Comparison of ENCODE assay signal across 28 cellular contexts in the genomic region with DNA sequence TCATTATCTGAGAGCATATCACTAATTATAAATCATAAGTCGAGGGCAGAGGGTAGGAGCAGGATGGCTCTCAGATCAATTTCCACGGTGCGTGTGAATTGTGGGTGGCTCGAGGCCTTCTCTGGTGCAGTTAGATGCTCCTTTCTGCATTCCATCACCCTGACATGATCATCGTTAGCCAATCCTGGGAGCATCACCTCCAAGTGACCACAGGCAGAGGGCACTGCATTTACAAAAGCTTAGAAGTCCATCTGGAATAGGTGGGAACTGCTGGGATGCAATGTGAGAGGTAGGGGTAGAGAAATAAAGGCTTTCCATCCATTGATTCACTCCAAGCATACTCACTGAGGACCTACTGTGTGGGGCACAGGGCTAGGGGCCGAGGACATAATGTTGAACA.
"Had no signal": no experiment of that assay in that cellular context is flagged by ENCODE, and none has a peak within 500 bp of the region (broad histone marks: within the 10 kb centered on the region; RNA-seq: fewer than 3 reads in every experiment).

No MANE protein-coding gene starts in this region.

- H3K36me3 Mint-ChIP-seq: naive B cell; natural killer cell treated with Interleukin-12 subunit alpha and Interleukin-12 subunit beta and Interleukin-15 and Interleukin-18, amount 100 ng/mL, for 72 hours; stimulated activated effector memory CD8-positive, alpha-beta T cell treated with anti-CD3 and anti-CD28 coated beads, Interleukin-12 subunit alpha, Interleukin-12 subunit beta, amount 100 ng/mL, for 72 hours had no signal

- H3K27ac Mint-ChIP-seq: naive B cell; natural killer cell treated with Interleukin-12 subunit alpha and Interleukin-12 subunit beta and Interleukin-15 and Interleukin-18, amount 100 ng/mL, for 72 hours; progenitor cell of endocrine pancreas; stimulated activated effector memory CD8-positive, alpha-beta T cell treated with anti-CD3 and anti-CD28 coated beads, Interleukin-12 subunit alpha, Interleukin-12 subunit beta, amount 100 ng/mL, for 72 hours had no signal

- H3K9me3 Mint-ChIP-seq: neural crest cell had no signal

- H3K4me3 Mint-ChIP-seq: natural killer cell treated with Interleukin-12 subunit alpha and Interleukin-12 subunit beta and Interleukin-15 and Interleukin-18, amount 100 ng/mL, for 72 hours; neural crest cell; stimulated activated effector memory CD8-positive, alpha-beta T cell treated with anti-CD3 and anti-CD28 coated beads, Interleukin-12 subunit alpha, Interleukin-12 subunit beta, amount 100 ng/mL, for 72 hours had no signal

- DNase-seq: colonic mucosa; dermis blood vessel endothelial cell; effector memory CD4-positive, alpha-beta T cell; erythroblast; esophagus squamous epithelium; foreskin melanocyte; glutamatergic neuron; heart right ventricle; hippocampal formation; kidney glomerular epithelial cell; left colon; left ventricle myocardium superior; lower lobe of right lung; mucosa of descending colon; naive B cell; stimulated activated CD4-positive, alpha-beta T cell treated with anti-CD3 and anti-CD28 coated beads, Interleukin-12 subunit alpha, Interleukin-12 subunit beta, amount 100 ng/mL, for 4 hours; stimulated activated CD4-positive, alpha-beta T cell treated with anti-CD3 and anti-CD28 coated beads, Interleukin-1b, Interleukin-23, amount 100 ng/mL, for 48 hours; stimulated activated CD4-positive, alpha-beta T cell treated with anti-CD3 and anti-CD28 coated beads, Interleukin-4, amount 100 ng/mL, for 24 hours; stimulated activated naive CD4-positive, alpha-beta T cell treated with Interleukin-2 at 50 U/mL for 16 hours; stomach; thyroid gland; upper lobe of right lung; uterus had no signal

- H3K27me3 Mint-ChIP-seq: natural killer cell treated with Interleukin-12 subunit alpha and Interleukin-12 subunit beta and Interleukin-15 and Interleukin-18, amount 100 ng/mL, for 72 hours had no signal

- H3K4me1 Mint-ChIP-seq: naive B cell; stimulated activated effector memory CD8-positive, alpha-beta T cell treated with anti-CD3 and anti-CD28 coated beads, Interleukin-12 subunit alpha, Interleukin-12 subunit beta, amount 100 ng/mL, for 72 hours had no signal

- ATAC-seq: heart right ventricle; left colon; left ventricle myocardium superior; lower lobe of right lung; mucosa of descending colon; natural killer cell treated with Interleukin-12 subunit alpha and Interleukin-12 subunit beta and Interleukin-15 and Interleukin-18, amount 100 ng/mL, for 72 hours; sciatic nerve; stimulated activated effector memory CD8-positive, alpha-beta T cell treated with anti-CD3 and anti-CD28 coated beads, Interleukin-12 subunit alpha, Interleukin-12 subunit beta, amount 100 ng/mL, for 72 hours; upper lobe of right lung had no signal
